26 cellular contexts compared by ENCODE assay signal in genomic region chr2:74221091-74221490, GRCh38.
"Had no signal": no experiment of that assay in that cellular context is flagged by ENCODE, and none has a peak within 500 bp of the region (broad histone marks: within the 10 kb centered on the region; RNA-seq: fewer than 3 reads in every experiment).

No MANE protein-coding gene starts in this region.

- H3K9me3 Mint-ChIP-seq: activated CD4-positive, alpha-beta T cell treated with anti-CD3 and anti-CD28 coated beads, Interleukin-2, amount 10 ng/mL, durations not matched to agents 24 days and 14 days; activated CD8-positive, alpha-beta T cell treated with anti-CD3 and anti-CD28 coated beads for 36 hours; immature natural killer cell; naive thymus-derived CD4-positive, alpha-beta T cell; neural progenitor cell had no signal

- H3K4me3 ChIP-seq: body of pancreas, coronary artery, dorsolateral prefrontal cortex, neural progenitor cell, tibial nerve had no signal

- H2AFZ ChIP-seq: neural progenitor cell, parathyroid adenoma had no signal

- ATAC-seq: activated CD4-positive, CD25-positive, alpha-beta regulatory T cell treated with anti-CD3 and anti-CD28 coated beads, Interleukin-2, amount 50 U/mL, for 24 hours; body of pancreas; naive thymus-derived CD4-positive, alpha-beta T cell; right cardiac atrium had no signal

- H3K4me3 Mint-ChIP-seq: activated CD4-positive, alpha-beta T cell treated with anti-CD3 and anti-CD28 coated beads, Interleukin-2, amount 10 ng/mL, durations not matched to agents 24 days and 14 days; activated CD8-positive, alpha-beta T cell treated with anti-CD3 and anti-CD28 coated beads for 36 hours; activated naive CD8-positive, alpha-beta T cell; immature natural killer cell; naive thymus-derived CD4-positive, alpha-beta T cell; neural progenitor cell had no signal

- H3K9ac ChIP-seq: neural progenitor cell, parathyroid adenoma had no signal

- H3K4me1 ChIP-seq: tibial nerve had no signal

- H3K27me3 Mint-ChIP-seq: activated CD4-positive, alpha-beta T cell treated with anti-CD3 and anti-CD28 coated beads, Interleukin-2, amount 10 ng/mL, durations not matched to agents 24 days and 14 days; activated CD8-positive, alpha-beta T cell treated with anti-CD3 and anti-CD28 coated beads for 36 hours; activated naive CD8-positive, alpha-beta T cell; naive thymus-derived CD4-positive, alpha-beta T cell had no signal

- DNase-seq: activated CD4-positive, alpha-beta T cell treated with anti-CD3 and anti-CD28 coated beads, Interleukin-2, amount 10 ng/mL, durations not matched to agents 24 days and 14 days; activated CD8-positive, alpha-beta T cell treated with anti-CD3 and anti-CD28 coated beads for 36 hours; activated gamma-delta T cell; aorta; body of pancreas; dorsolateral prefrontal cortex; effector memory CD4-positive, alpha-beta T cell; foreskin fibroblast; head of caudate nucleus; hypothalamus; immature natural killer cell; midbrain; naive thymus-derived CD4-positive, alpha-beta T cell; occipital lobe; right cardiac atrium; stimulated activated CD4-positive, alpha-beta T cell treated with anti-CD3 and anti-CD28 coated beads, Interleukin-15, amount 100 ng/mL, for 24 hours; stimulated activated CD4-positive, alpha-beta T cell treated with anti-CD3 and anti-CD28 coated beads, Interleukin-2, amount 100 ng/mL, for 24 hours; stimulated activated naive CD4-positive, alpha-beta T cell; T-helper 9 cell; WERI-Rb-1 had no signal

- H3K27me3 ChIP-seq: body of pancreas, dorsolateral prefrontal cortex, neural progenitor cell, tibial nerve had no signal

- H3K27ac Mint-ChIP-seq: activated CD4-positive, alpha-beta T cell treated with anti-CD3 and anti-CD28 coated beads, Interleukin-2, amount 10 ng/mL, durations not matched to agents 24 days and 14 days; activated CD8-positive, alpha-beta T cell treated with anti-CD3 and anti-CD28 coated beads for 36 hours; activated naive CD8-positive, alpha-beta T cell; neural progenitor cell had no signal

- H3K4me2 ChIP-seq: neural progenitor cell had no signal

- H3K36me3 ChIP-seq: neural progenitor cell had no signal

- H3K4me1 Mint-ChIP-seq: immature natural killer cell had no signal

- H3K79me2 ChIP-seq: parathyroid adenoma had no signal

- H3K27ac ChIP-seq: body of pancreas, coronary artery, dorsolateral prefrontal cortex, neural progenitor cell, parathyroid adenoma, tibial nerve, WERI-Rb-1 had no signal

- H3K9me3 ChIP-seq: body of pancreas, tibial nerve had no signal
